ENCODE assay signal across 1 cellular context in genomic region chrX:151178746-151179145, GRCh38.
TF ChIP-seq lines count a peak whose summit lies in the region.

No MANE protein-coding gene starts in this region.

TF ChIP-seq in A549, 52 proteins besides CTCF, POLR2A, EP300 and RAD21 (continued from another document):
- TF ChIP-seq REST (IDR thresholded peaks at IDR 0.05) (no peak), CBX8 (IDR thresholded peaks at IDR 0.05) (no peak)
TF ChIP-seq in A549: peak in this region for 0.
